Comparison of ENCODE assay signal across 20 cellular contexts in genomic region chr6:147567141-147567805, GRCh38. TPM values are rescaled to one million over a fixed set of nuclear protein-coding genes. Genes with fewer than 3 reads are reported as not detected.
A peak's percentile ranks its signal among the peaks of the same experiment; 100 is the strongest.
DNase-seq lines count a peak whose midpoint lies in the region; ATAC-seq and TF ChIP-seq lines count a peak whose summit lies in the region.
"Had no signal": no experiment of that assay in that cellular context is flagged by ENCODE, and none has a peak within 500 bp of the region (broad histone marks: within the 10 kb centered on the region; RNA-seq: fewer than 3 reads in every experiment).

No MANE protein-coding gene starts in this region.

- H3K4me3 ChIP-seq in adipocyte (ENCODE audit: low read length) = no peak overlapping the region
- H3K4me3 ChIP-seq in left lung = no peak overlapping the region
- H3K4me3 ChIP-seq: esophagus squamous epithelium, hepatocyte, tibial nerve had no signal

- no peaks in the 10 kb centered on the region for H3K4me1 Mint-ChIP-seq in effector memory CD8-positive, alpha-beta T cell (ENCODE audit: low read depth in 2 of 2)
- H3K4me1 Mint-ChIP-seq: H9 had no signal

- H3K27ac Mint-ChIP-seq in effector memory CD8-positive, alpha-beta T cell = no peak overlapping the region
- H3K27ac Mint-ChIP-seq: activated naive CD4-positive, alpha-beta T cell treated with anti-CD3 and anti-CD28 coated beads, Interleukin-2, amount 50 U/mL, for 72 hours; H9 had no signal

- H3K4me1 ChIP-seq in adipocyte (ENCODE audit: control insufficient read depth, insufficient read depth, low read length) (peaks cover 11% of the 10 kb centered on the region), left lung (peaks cover 0 to 4% of the 10 kb centered on the region in 2 donors)
- H3K4me1 ChIP-seq: esophagus squamous epithelium had no signal

- TF ChIP-seq CTCF in left lung (IDR thresholded peaks at IDR 0.05) (no peak), GM10266 (IDR thresholded peaks at IDR 0.05; ENCODE audit: control insufficient read depth, insufficient read depth, low read depth, missing control alignments) (no peak)

- no peaks in the 10 kb centered on the region for H3K9me3 Mint-ChIP-seq in effector memory CD8-positive, alpha-beta T cell
- H3K9me3 Mint-ChIP-seq: activated naive CD4-positive, alpha-beta T cell treated with anti-CD3 and anti-CD28 coated beads, Interleukin-2, amount 50 U/mL, for 72 hours; brain; H9 had no signal

- intact Hi-C loops in left lung (cut with DNase I) = no loop called here

- no peak overlapping the region for H3K9ac ChIP-seq in adipocyte (ENCODE audit: low read length)

- H3K36me3 ChIP-seq in adipocyte (ENCODE audit: control insufficient read depth, insufficient read depth, low read length, severe bottlenecking) (no peaks in the 10 kb centered on the region), left lung (no peaks in the 10 kb centered on the region)
- H3K36me3 ChIP-seq: tibial nerve had no signal

- no peaks in the 10 kb centered on the region for H3K27me3 Mint-ChIP-seq in effector memory CD8-positive, alpha-beta T cell

- H3K27ac ChIP-seq in left lung = no peak overlapping the region
- H3K27ac ChIP-seq: esophagus squamous epithelium, hepatocyte had no signal

- H3K9me3 ChIP-seq in adipocyte (ENCODE audit: control insufficient read depth, low read length) (no peaks in the 10 kb centered on the region), left lung (no peaks in the 10 kb centered on the region)
- H3K9me3 ChIP-seq: esophagus squamous epithelium, tibial nerve had no signal

- H3K27me3 ChIP-seq in adipocyte (replicated peaks; ENCODE audit: control insufficient read depth, insufficient read depth, low read length) (no peaks in the 10 kb centered on the region), left lung (no peaks in the 10 kb centered on the region)
- H3K27me3 ChIP-seq: esophagus squamous epithelium, hepatocyte, tibial nerve had no signal

- no peak overlapping the region for H3K4me3 Mint-ChIP-seq in effector memory CD8-positive, alpha-beta T cell
- H3K4me3 Mint-ChIP-seq: H9 had no signal

- DNase-seq in adipocyte (ENCODE audit: low read depth) (peak; percentile 35), left lung (no peak), GM10266 (ENCODE audit: extremely low spot score) (no peak), NCI-H1092 (lab: John Stamatoyannopoulos, UW) (no peak), A172 (ENCODE audit: low spot score) (no peak)
- no peak for DNase-seq in effector memory CD8-positive, alpha-beta T cell
- DNase-seq: activated CD4-positive, alpha-beta T cell treated with anti-CD3 and anti-CD28 coated beads, Interleukin-2, amount 50 U/mL, for 48 hours; activated T-cell treated with anti-CD3 and anti-CD28 coated beads, Interleukin-2, amount 50 U/mL, for 48 hours; esophagus squamous epithelium; H9; midbrain; NCI-H2029 treated with DMSO at 0.1 percent for 48 hours; NCI-H526 treated with DMSO at 0.1 percent for 48 hours; stimulated activated naive CD4-positive, alpha-beta T cell had no signal

- peak; percentile 61 for ATAC-seq in GM18867 (IDR thresholded peaks at IDR 0.05; ENCODE audit: unreplicated experiment)
- ATAC-seq in HG03159 (IDR thresholded peaks at IDR 0.05; ENCODE audit: unreplicated experiment) = peak; percentile 52
- peak; percentile 84 for ATAC-seq in left lung
- no peak for ATAC-seq in effector memory CD8-positive, alpha-beta T cell (replicated peaks)
- ATAC-seq: activated naive CD4-positive, alpha-beta T cell treated with anti-CD3 and anti-CD28 coated beads, Interleukin-2, amount 50 U/mL, for 72 hours had no signal

- no peaks in the 10 kb centered on the region for H3K36me3 Mint-ChIP-seq in effector memory CD8-positive, alpha-beta T cell (ENCODE audit: insufficient read depth)
- H3K36me3 Mint-ChIP-seq: activated naive CD4-positive, alpha-beta T cell treated with anti-CD3 and anti-CD28 coated beads, Interleukin-2, amount 50 U/mL, for 72 hours had no signal

RNA-seq across cellular contexts. Expression of gene SAMD5, which starts 58.8 kb away (rescaled TPM):
- 10 to 100 TPM; 10.5 to 11.2 TPM for total RNA-seq in left lung
- 1.8 and 2.7 TPM in 2 replicates for total RNA-seq in A172 (2014; rRNA removed; shearing (Covaris generic))
- total RNA-seq: activated naive CD4-positive, alpha-beta T cell treated with anti-CD3 and anti-CD28 coated beads, Interleukin-2, amount 50 U/mL, for 72 hours had no signal
